10 cellular contexts compared by ENCODE assay signal in genomic region chr2:112048236-112048592, GRCh38. TPM values are rescaled to one million over a fixed set of nuclear protein-coding genes. Genes with fewer than 3 reads are reported as not detected.
DNase-seq lines count a peak whose midpoint lies in the region; TF ChIP-seq lines count a peak whose summit lies in the region.
"Had no signal": no experiment of that assay in that cellular context is flagged by ENCODE, and none has a peak within 500 bp of the region (broad histone marks: within the 10 kb centered on the region; RNA-seq: fewer than 3 reads in every experiment).

No MANE protein-coding gene starts in this region.

- peaks cover 49% of the 10 kb centered on the region for H3K9me3 Mint-ChIP-seq in endodermal cell

- WGBS in endodermal cell (ENCODE audit: insufficient coverage in 1 of 2, insufficient read length in 1 of 2), 2 experiments: 9 to 18% methylated on average over 4 of the region's 4 CpGs
- 37% methylated on average over 4 of the region's 4 CpGs for WGBS in smooth muscle cell (ENCODE audit: low lambda C conversion rate)

- H3K9ac ChIP-seq in HUES6 (ENCODE audit: low read length) (peak overlapping the region; percentile 40), endodermal cell (ENCODE audit: extremely low read depth, low read length, poor library complexity, severe bottlenecking) (peak overlapping the region; percentile 71), smooth muscle cell (ENCODE audit: low read depth) (no peak overlapping the region)

- H3K4me3 ChIP-seq in HUES6 (ENCODE audit: low read depth, low read length): peak overlapping the region; percentile 13; the same call in 1 of the 2 replicates
- H3K4me3 ChIP-seq in endodermal cell (ENCODE audit: low read length): peak overlapping the region; percentile 73
- no peak overlapping the region for H3K4me3 ChIP-seq in smooth muscle cell

- H3K4me1 ChIP-seq in HUES6 (ENCODE audit: control insufficient read depth, insufficient read depth, low read length) (peaks cover 16% of the 10 kb centered on the region), endodermal cell (ENCODE audit: control insufficient read depth, insufficient read depth, low read length) (peaks cover 3% of the 10 kb centered on the region), smooth muscle cell (ENCODE audit: low read depth) (peaks cover 11% of the 10 kb centered on the region)

- DNase-seq in NCI-H82 (lab: John Stamatoyannopoulos, UW): peak; percentile 45
- no peak for DNase-seq in NCI-H82 treated with DMSO at 0.1 percent for 48 hours (lab: John Stamatoyannopoulos, UW; ENCODE audit: unreplicated experiment)
- DNase-seq in endodermal cell: no peak
- no peak for DNase-seq in smooth muscle cell (lab: John Stamatoyannopoulos, UW; ENCODE audit: unreplicated experiment)
- DNase-seq in NCI-H1694 (lab: John Stamatoyannopoulos, UW): no peak
- DNase-seq in hypothalamus (lab: John Stamatoyannopoulos, UW): no peak
- DNase-seq in SKM-1 (lab: John Stamatoyannopoulos, UW; ENCODE audit: unreplicated experiment): no peak

- no peaks in the 10 kb centered on the region for H4K20me1 ChIP-seq in smooth muscle cell (ENCODE audit: low read depth)

- H3K4me2 ChIP-seq in smooth muscle cell: peak overlapping the region; percentile 54

- peaks cover 1% of the 10 kb centered on the region for H3F3A ChIP-seq in smooth muscle cell (ENCODE audit: low read depth)

- peaks cover 33% of the 10 kb centered on the region for H3K4me1 Mint-ChIP-seq in endodermal cell

- TF ChIP-seq CTCF in endodermal cell (conservative IDR thresholded peaks at IDR 0.05): no peak
- TF ChIP-seq CTCF in smooth muscle cell (IDR thresholded peaks at IDR 0.05; ENCODE audit: borderline replicate concordance, insufficient read depth, poor library complexity, severe bottlenecking): no peak

- H2AFZ ChIP-seq in smooth muscle cell (ENCODE audit: low read depth): no peak overlapping the region

- peak overlapping the region; percentile 98 for H3K27ac Mint-ChIP-seq in endodermal cell

- H3K27me3 ChIP-seq in HUES6 (ENCODE audit: control insufficient read depth, insufficient read depth, low read length) (no peaks in the 10 kb centered on the region), endodermal cell (ENCODE audit: control insufficient read depth, insufficient read depth, low read length, poor library complexity, severe bottlenecking) (no peaks in the 10 kb centered on the region), smooth muscle cell (ENCODE audit: low read depth) (no peaks in the 10 kb centered on the region)

- no peaks in the 10 kb centered on the region for H3K36me3 ChIP-seq in HUES6 (ENCODE audit: control insufficient read depth, insufficient read depth, low read length)
- no peaks in the 10 kb centered on the region for H3K36me3 ChIP-seq in endodermal cell (ENCODE audit: control insufficient read depth, insufficient read depth, low read length)
- peaks cover 3% of the 10 kb centered on the region for H3K36me3 ChIP-seq in smooth muscle cell (ENCODE audit: low read depth)

- H3K9me3 ChIP-seq in HUES6 (ENCODE audit: control insufficient read depth, insufficient read depth, low read depth, low read length): peaks cover 17% of the 10 kb centered on the region
- peaks cover 36% of the 10 kb centered on the region for H3K9me3 ChIP-seq in endodermal cell (ENCODE audit: control insufficient read depth, low read length)
- no peaks in the 10 kb centered on the region for H3K9me3 ChIP-seq in smooth muscle cell (replicated peaks; ENCODE audit: low read depth)

- H3K27me3 Mint-ChIP-seq in endodermal cell (ENCODE audit: insufficient read depth): no peaks in the 10 kb centered on the region

- H3K4me3 Mint-ChIP-seq in endodermal cell: peak overlapping the region; percentile 13
- H3K4me3 Mint-ChIP-seq: CD14-positive monocyte had no signal

- no peaks in the 10 kb centered on the region for H3K79me2 ChIP-seq in smooth muscle cell (ENCODE audit: low read depth)

- H3K27ac ChIP-seq in HUES6 (ENCODE audit: low read depth, low read length) (peak overlapping the region; percentile 67; the same call in 1 of the 2 replicates), endodermal cell (ENCODE audit: low read depth, low read length) (peak overlapping the region; percentile 71), smooth muscle cell (ENCODE audit: low read depth) (peak overlapping the region; percentile 33)
- H3K27ac ChIP-seq: 22Rv1 had no signal

- H3K36me3 Mint-ChIP-seq in endodermal cell (ENCODE audit: low read depth): peaks cover 10% of the 10 kb centered on the region

RNA-seq across cellular contexts. Expression of gene TMEM87B, which starts 6.9 kb away (rescaled TPM):
- total RNA-seq in endodermal cell: 10 to 100 TPM; 20.2 to 22.3 TPM
- 12.8 TPM for polyA plus RNA-seq in endodermal cell (2013, experiment 1 of 2)
- 14.4 TPM for polyA plus RNA-seq in endodermal cell (2013, experiment 2 of 2)
- 109 and 117 TPM in 2 replicates for total RNA-seq in smooth muscle cell
- polyA plus RNA-seq in smooth muscle cell: 26.9 and 27.2 TPM in 2 replicates
